ENCODE assay signal across 17 cellular contexts in genomic region chr5:54942064-54942778, GRCh38. TPM values are rescaled to one million over a fixed set of nuclear protein-coding genes. Genes with fewer than 3 reads are reported as not detected.
DNase-seq lines count a peak whose midpoint lies in the region; FAIRE-seq and TF ChIP-seq lines count a peak whose summit lies in the region.
"Had no signal": no experiment of that assay in that cellular context is flagged by ENCODE, and none has a peak within 500 bp of the region (broad histone marks: within the 10 kb centered on the region; RNA-seq: fewer than 3 reads in every experiment).

No MANE protein-coding gene starts in this region.

- H3K9ac ChIP-seq in BLaER1 (no peak overlapping the region; the same call in 1 of the 2 replicates), endothelial cell of umbilical vein (replicated peaks; ENCODE audit: extremely low read depth, insufficient read depth, low read length) (no peak overlapping the region)
- H3K9ac ChIP-seq: KMS-11 had no signal

- POLR2A ChIA-PET in endothelial cell of umbilical vein (lab: Charles Lee): no interaction called here
- POLR2A ChIA-PET in GM10248 (lab: Yijun Ruan, JAX): no interaction called here

- DNase-seq in NCI-H460 (ENCODE audit: extremely low read depth, low read depth) (peak; percentile 63), endothelial cell of umbilical vein (ENCODE audit: low read depth, low spot score) (peak; percentile 80), lung microvascular endothelial cell (ENCODE audit: low read depth in 2 of 2) (peak; percentile 70 to 93), NCI-H524 treated with DMSO at 0.1 percent for 48 hours (lab: John Stamatoyannopoulos, UW) (no peak), cerebellar cortex (ENCODE audit: low spot score) (no peak), GM10248 (ENCODE audit: extremely low spot score) (no peak)
- DNase-seq: GF-D8, NCI-H1092, NCI-H146, NCI-H446 treated with DMSO at 0.1 percent for 48 hours had no signal

- no peak for FAIRE-seq in endothelial cell of umbilical vein (lab: Jason Lieb, UNC)
- FAIRE-seq: A549, GM19239 had no signal

- no peaks in the 10 kb centered on the region for H3K27me3 ChIP-seq in BLaER1
- no peaks in the 10 kb centered on the region for H3K27me3 ChIP-seq in endothelial cell of umbilical vein (ENCODE audit: control insufficient read depth in 2 of 2, insufficient read depth in 2 of 2, low read length in 2 of 2)

- H3K9me3 ChIP-seq in BLaER1 (peaks cover 34% of the 10 kb centered on the region), endothelial cell of umbilical vein (replicated peaks; ENCODE audit: control insufficient read depth, insufficient read depth, low read length) (no peaks in the 10 kb centered on the region)
- H3K9me3 ChIP-seq: A549 had no signal

- no TSS peak for BruUV-seq in endothelial cell of umbilical vein (replicated peaks; lab: Mats Ljungman, UMichigan)

- H3K4me3 ChIP-seq in BLaER1: no peak overlapping the region
- H3K4me3 ChIP-seq in endothelial cell of umbilical vein (replicated peaks in 1 of 3; ENCODE audit: insufficient read depth in 1 of 3, low read depth in 1 of 3, low read length in 3 of 3): no peak overlapping the region
- H3K4me3 ChIP-seq: A549 had no signal

- H3K9me1 ChIP-seq in endothelial cell of umbilical vein (replicated peaks; ENCODE audit: control insufficient read depth, extremely low read depth, insufficient read depth, low read length): no peaks in the 10 kb centered on the region

- no peak for TF ChIP-seq CTCF in endothelial cell of umbilical vein (IDR thresholded peaks at IDR 0.05; ENCODE audit: extremely low read depth in 1 of 2, insufficient read depth in 1 of 2, low read depth in 1 of 2, low read length in 2 of 2)
- TF ChIP-seq CTCF in GM10248 (IDR thresholded peaks at IDR 0.05; ENCODE audit: control extremely low read depth, extremely low read depth, low read depth, missing control alignments): no peak

- H4K20me1 ChIP-seq in BLaER1 (no peaks in the 10 kb centered on the region), endothelial cell of umbilical vein (replicated peaks; ENCODE audit: control insufficient read depth, extremely low read depth, insufficient read depth, low read length) (no peaks in the 10 kb centered on the region)

- peaks cover 92% of the 10 kb centered on the region for H3K4me1 ChIP-seq in BLaER1
- H3K4me1 ChIP-seq in endothelial cell of umbilical vein (ENCODE audit: control insufficient read depth, extremely low read depth, insufficient read depth, low read length): peaks cover 10% of the 10 kb centered on the region
- H3K4me1 ChIP-seq: A549 had no signal

- H3K36me3 ChIP-seq in BLaER1 (peaks cover 4% of the 10 kb centered on the region; the same call in 1 of the 2 replicates), endothelial cell of umbilical vein (ENCODE audit: control insufficient read depth in 2 of 2, extremely low read depth in 1 of 2, insufficient read depth in 2 of 2, low read length in 2 of 2) (no peaks in the 10 kb centered on the region)

- intact Hi-C loops in endothelial cell of umbilical vein (cut with micrococcal nuclease): loop anchor here (1.0 kb wide), 5 partner anchors 28 to 213 kb away; partner anchors contain the start of gene ESM1

- CTCF ChIA-PET in endothelial cell of umbilical vein (lab: Charles Lee) (interaction anchor here (2.4 to 5.0 kb wide), 9 partner anchors 18 to 216 kb away, joined by 7 to 180 read pairs (median 99); partner anchors contain the start of genes ESM1, GPX8 and GZMK), GM10248 (lab: Yijun Ruan, JAX) (interaction anchor here (1.3 to 3.1 kb wide), 7 partner anchors 10 to 170 kb away, joined by 3 to 20 read pairs (median 5); no protein-coding TSS in a partner anchor)

- H3K27ac ChIP-seq in BLaER1 (peak overlapping the region; percentile 78), endothelial cell of umbilical vein (ENCODE audit: insufficient read depth, low read depth, low read length) (peak overlapping the region; percentile 49)
- H3K27ac ChIP-seq: A549, C4-2B, KMS-11 had no signal

- H3K4me2 ChIP-seq in BLaER1: peak overlapping the region; percentile 63
- H3K4me2 ChIP-seq in endothelial cell of umbilical vein (ENCODE audit: insufficient read depth, low read length): no peak overlapping the region
- H3K4me2 ChIP-seq: A549, KMS-11 had no signal

- dilution Hi-C loops in endothelial cell of umbilical vein (cut with MboI; ENCODE audit: extremely low pct_ligation_motif_present, low sequenced_read_pairs): no loop called here

- no peak for TF ChIP-seq POLR2A in endothelial cell of umbilical vein (IDR thresholded peaks at IDR 0.05; ENCODE audit: low read depth, low read length)

- no peaks in the 10 kb centered on the region for H3K79me2 ChIP-seq in endothelial cell of umbilical vein (ENCODE audit: control insufficient read depth, insufficient read depth, low read length)

- peak overlapping the region; percentile 58 for H2AFZ ChIP-seq in endothelial cell of umbilical vein (ENCODE audit: low read depth, low read length)

TF ChIP-seq in endothelial cell of umbilical vein, 7 proteins besides CTCF, POLR2A, EP300 and RAD21:
- no peak for TF ChIP-seq MAX (IDR thresholded peaks at IDR 0.05; ENCODE audit: insufficient read depth, insufficient read length)
- peak; percentile 84 for TF ChIP-seq JUN (IDR thresholded peaks at IDR 0.05; ENCODE audit: borderline replicate concordance, insufficient read depth, insufficient read length, low read depth)
- TF ChIP-seq MYC (IDR thresholded peaks at IDR 0.05; ENCODE audit: low read depth, low read length): no peak

RNA-seq across cellular contexts. Expression of gene ESM1, which starts 43.2 kb away (rescaled TPM):
- total RNA-seq in NCI-H460 (2014; rRNA removed; shearing (Covaris generic)): 22.7 and 25.6 TPM in 2 replicates
- polyA plus RNA-seq in NCI-H460 (2014; cell fraction: nucleus; rRNA removed): 0.57 and 1.8 TPM in 2 replicates
- total RNA-seq in endothelial cell of umbilical vein (577 and 781 TPM in 2 replicates), lung microvascular endothelial cell (141 and 157 TPM in 2 replicates)
- polyA plus RNA-seq in endothelial cell of umbilical vein: 214 and 221 TPM in 2 replicates
- polyA plus RNA-seq in endothelial cell of umbilical vein (2011; cell fraction: cytosol; rRNA removed): 246 and 299 TPM in 2 replicates
- polyA plus RNA-seq in endothelial cell of umbilical vein (2011; cell fraction: nucleus; rRNA removed): 294 and 310 TPM in 2 replicates
- polyA plus RNA-seq in endothelial cell of umbilical vein (2012): 424 and 469 TPM in 2 replicates
- polyA minus RNA-seq in endothelial cell of umbilical vein: 215 and 222 TPM in 2 replicates
- not detected for polyA minus RNA-seq in endothelial cell of umbilical vein (2011; cell fraction: cytosol; rRNA and poly(A)+ RNA removed)
- 225 and 290 TPM in 2 replicates for polyA minus RNA-seq in endothelial cell of umbilical vein (2011; cell fraction: nucleus; rRNA and poly(A)+ RNA removed)
- total RNA-seq: H4, MCF 10A had no signal
- polyA plus RNA-seq: A549 had no signal

Comparison
In these comparisons a context has a peak if more than half of its experiments do, and no peak if none do; other contexts are left out.
1. DNase-seq: peak in NCI-H460 (single experiment), endothelial cell of umbilical vein (single experiment) and lung microvascular endothelial cell (2 of 2); none in NCI-H524 treated with DMSO at 0.1 percent for 48 hours (single experiment), cerebellar cortex (single experiment) and GM10248 (single experiment).